1 cellular context compared by ENCODE assay signal in the genomic region with DNA sequence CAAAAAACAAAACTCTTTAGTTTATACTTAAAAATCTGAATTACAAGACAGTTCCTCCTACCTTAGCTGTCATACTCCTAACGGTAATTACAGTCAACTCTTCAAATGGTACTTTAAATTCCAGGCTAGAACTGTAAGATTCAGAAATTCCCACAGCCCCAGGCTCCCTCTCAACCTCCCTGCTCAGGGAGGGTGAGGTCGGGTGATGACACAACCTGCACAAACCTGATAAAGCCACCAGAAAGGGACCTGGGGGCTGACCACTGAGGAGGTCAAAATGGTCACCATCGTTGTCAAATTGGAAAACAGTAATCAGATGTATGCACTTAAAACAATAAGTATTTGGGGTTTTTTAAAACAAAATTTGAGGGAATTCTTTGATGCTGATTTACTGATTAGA.
A peak's percentile ranks its signal among the peaks of the same experiment; 100 is the strongest.
TF ChIP-seq lines count a peak whose summit lies in the region.

No MANE protein-coding gene starts in this region.

TF ChIP-seq in K562, 482 proteins besides CTCF, POLR2A, EP300 and RAD21 (continued from another document):
- 0 out of 2 replicates have a peak, but pooled peaks have one; percentile 46 for TF ChIP-seq BHLHE40 (IDR thresholded peaks at IDR 0.05; ENCODE audit: low read length)
- no peak for TF ChIP-seq HEY1 (CRISPR knock-in tag; IDR thresholded peaks at IDR 0.05; ENCODE audit: borderline replicate concordance)
- no peak for TF ChIP-seq ZNF3 (CRISPR knock-in tag; IDR thresholded peaks at IDR 0.05)
- no peak for TF ChIP-seq TCFL5 (CRISPR knock-in tag; conservative IDR thresholded peaks at IDR 0.05)
- TF ChIP-seq RCOR1 (IDR thresholded peaks at IDR 0.05; ENCODE audit: borderline replicate concordance in 1 of 2, low read depth in 2 of 2, low read length in 2 of 2), result peak in 1 of 2 experiments; percentile 38; a peak in 1 of 4 replicates
- peak; percentile 18; the same call in 1 of the 2 replicates for TF ChIP-seq CBFA2T2 (conservative IDR thresholded peaks at IDR 0.05)
- peak; percentile 51 for TF ChIP-seq TCF3 (CRISPR knock-in tag; IDR thresholded peaks at IDR 0.05)
